ENCODE assay signal across 14 cellular contexts in the genomic region with DNA sequence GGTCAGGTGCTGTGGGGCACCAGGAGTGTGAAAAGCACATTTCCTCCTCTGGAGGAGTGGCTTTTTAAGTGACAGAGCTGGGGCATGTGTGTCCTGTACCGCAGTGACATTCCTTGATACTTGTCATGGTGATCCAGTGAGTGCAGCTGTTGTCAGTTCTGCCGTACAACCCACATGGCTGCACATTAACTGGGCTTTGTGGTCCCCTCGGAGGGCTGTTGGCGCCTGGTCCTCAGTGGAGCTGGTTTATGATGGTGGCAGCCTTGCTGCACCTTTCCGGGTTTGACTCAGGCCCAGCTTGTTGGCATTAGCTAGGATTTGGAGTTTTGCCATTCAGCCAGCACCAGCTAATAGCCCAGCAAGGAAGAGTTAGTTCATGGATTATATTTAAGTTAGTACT. TPM values are rescaled to one million over a fixed set of nuclear protein-coding genes. Genes with fewer than 3 reads are reported as not detected.
A peak's percentile ranks its signal among the peaks of the same experiment; 100 is the strongest.
DNase-seq lines count a peak whose midpoint lies in the region; TF ChIP-seq lines count a peak whose summit lies in the region.
"Had no signal": no experiment of that assay in that cellular context is flagged by ENCODE, and none has a peak within 500 bp of the region (broad histone marks: within the 10 kb centered on the region; RNA-seq: fewer than 3 reads in every experiment).

No MANE protein-coding gene starts in this region.

- no peaks in the 10 kb centered on the region for H3K9me3 ChIP-seq in BLaER1 treated with 17β-estradiol and CSF1 and Interleukin-3, amounts not matched to agents 10 nM and 100 nM (replicated peaks in 1 of 11)
- H3K9me3 ChIP-seq: left lung had no signal

- H3K9ac ChIP-seq in BLaER1 treated with 17β-estradiol and CSF1 and Interleukin-3, amounts not matched to agents 10 nM and 100 nM: no peak overlapping the region

- intact Hi-C loops in posterior vena cava (cut with DNase I): no loop called here

- H3K4me1 ChIP-seq in BLaER1 treated with 17β-estradiol and CSF1 and Interleukin-3, amounts not matched to agents 10 nM and 100 nM: peaks cover 13 to 79% (median 57%) of the 10 kb centered on the region in 10 experiments

- TF ChIP-seq CTCF in nephron (IDR thresholded peaks at IDR 0.05; ENCODE audit: unreplicated experiment in 3 of 3): no peak
- TF ChIP-seq CTCF in RWPE1 (conservative IDR thresholded peaks at IDR 0.05; ENCODE audit: low read depth): no peak

- peaks cover 57% of the 10 kb centered on the region for H3K4me1 Mint-ChIP-seq in nephron

- H3K4me3 Mint-ChIP-seq in nephron: no peak overlapping the region
- H3K4me3 Mint-ChIP-seq: naive thymus-derived CD8-positive, alpha-beta T cell had no signal

- H3K27ac ChIP-seq in BLaER1 treated with 17β-estradiol and CSF1 and Interleukin-3, amounts not matched to agents 10 nM and 100 nM: no peak overlapping the region; a peak in 1 of 22 replicates
- H3K27ac ChIP-seq in RWPE1: no peak overlapping the region

- no peak overlapping the region for H3K4me3 ChIP-seq in BLaER1 treated with 17β-estradiol and CSF1 and Interleukin-3, amounts not matched to agents 10 nM and 100 nM
- H3K4me3 ChIP-seq: left lung had no signal

- peak overlapping the region in 7 of 11 experiments; percentile 44 to 60 (median 50); a peak in 12 of 22 replicates for H3K4me2 ChIP-seq in BLaER1 treated with 17β-estradiol and CSF1 and Interleukin-3, amounts not matched to agents 10 nM and 100 nM

- no peaks in the 10 kb centered on the region for H3K27me3 Mint-ChIP-seq in nephron (ENCODE audit: low read depth)
- H3K27me3 Mint-ChIP-seq: naive thymus-derived CD8-positive, alpha-beta T cell had no signal

- no peaks in the 10 kb centered on the region for H3K27me3 ChIP-seq in BLaER1 treated with 17β-estradiol and CSF1 and Interleukin-3, amounts not matched to agents 10 nM and 100 nM
- H3K27me3 ChIP-seq: left lung had no signal

- POLR2A ChIA-PET in RWPE1 (lab: Yijun Ruan, JAX; ENCODE audit: low non-redundant PET): no interaction called here

- H4K20me1 ChIP-seq in BLaER1 treated with 17β-estradiol and CSF1 and Interleukin-3, amounts not matched to agents 10 nM and 100 nM: peaks cover 0 to 25% (median 0%) of the 10 kb centered on the region in 11 experiments; a peak in 5 of 22 replicates

- no peaks in the 10 kb centered on the region for H3K36me3 Mint-ChIP-seq in nephron (ENCODE audit: low read depth)

- DNase-seq in NCI-H446 treated with DMSO at 0.1 percent for 48 hours (lab: John Stamatoyannopoulos, UW) (peak; percentile 20), cerebellum (ENCODE audit: low spot score) (peak; percentile 84), RWPE1 (ENCODE audit: low spot score) (no peak), HT-29 (ENCODE audit: low spot score) (no peak), posterior vena cava (ENCODE audit: low spot score) (no peak)
- DNase-seq in activated CD4-positive, alpha-beta T cell treated with anti-CD3 and anti-CD28 coated beads, Interleukin-2, amount 50 U/mL, for 48 hours: no peak
- DNase-seq: activated CD4-positive, alpha-beta T cell treated with anti-CD3 and anti-CD28 coated beads, Interleukin-2, amount 50 U/mL, for 1 hour; activated naive CD4-positive, alpha-beta T cell treated with anti-CD3 and anti-CD28 coated beads, Interleukin-2, amount 50 U/mL, for 16 hours; activated T-cell treated with anti-CD3 and anti-CD28 coated beads, Interleukin-2, amount 50 U/mL, for 1 hour; left lung; naive thymus-derived CD8-positive, alpha-beta T cell; NCI-H146 had no signal

- peak overlapping the region; percentile 11 to 12 (median 12) for H3K27ac Mint-ChIP-seq in nephron

- peaks cover 0 to 7% (median 0%) of the 10 kb centered on the region in 11 experiments; a peak in 1 of 22 replicates for H3K36me3 ChIP-seq in BLaER1 treated with 17β-estradiol and CSF1 and Interleukin-3, amounts not matched to agents 10 nM and 100 nM
- H3K36me3 ChIP-seq: left lung had no signal

- CTCF ChIA-PET in RWPE1 (lab: Yijun Ruan, JAX): interaction anchor here (0.8 kb wide), 1 partner anchor 16 kb away, joined by 6 read pairs; no protein-coding TSS in a partner anchor

- H3K9me3 Mint-ChIP-seq in nephron: no peaks in the 10 kb centered on the region
- H3K9me3 Mint-ChIP-seq: naive thymus-derived CD8-positive, alpha-beta T cell had no signal

RNA-seq across cellular contexts. Expression of gene WDR25, which starts 23.8 kb away (rescaled TPM):
- total RNA-seq in cerebellum: 7.3 TPM
- 7.3 and 11.4 TPM in 2 replicates for total RNA-seq in HT-29 (2014; rRNA removed; shearing (Covaris generic))
- 1 to 10 TPM; 7.5 to 7.6 TPM for total RNA-seq in posterior vena cava

Comparison
In these comparisons a context has a peak if more than half of its experiments do, and no peak if none do; other contexts are left out.
1. DNase-seq: peak in NCI-H446 treated with DMSO at 0.1 percent for 48 hours (single experiment) and cerebellum (single experiment); none in RWPE1 (single experiment), HT-29 (single experiment), posterior vena cava (single experiment) and activated CD4-positive, alpha-beta T cell treated with anti-CD3 and anti-CD28 coated beads, Interleukin-2, amount 50 U/mL, for 48 hours (0 of 2).